10 cellular contexts compared by ENCODE assay signal in the genomic region with DNA sequence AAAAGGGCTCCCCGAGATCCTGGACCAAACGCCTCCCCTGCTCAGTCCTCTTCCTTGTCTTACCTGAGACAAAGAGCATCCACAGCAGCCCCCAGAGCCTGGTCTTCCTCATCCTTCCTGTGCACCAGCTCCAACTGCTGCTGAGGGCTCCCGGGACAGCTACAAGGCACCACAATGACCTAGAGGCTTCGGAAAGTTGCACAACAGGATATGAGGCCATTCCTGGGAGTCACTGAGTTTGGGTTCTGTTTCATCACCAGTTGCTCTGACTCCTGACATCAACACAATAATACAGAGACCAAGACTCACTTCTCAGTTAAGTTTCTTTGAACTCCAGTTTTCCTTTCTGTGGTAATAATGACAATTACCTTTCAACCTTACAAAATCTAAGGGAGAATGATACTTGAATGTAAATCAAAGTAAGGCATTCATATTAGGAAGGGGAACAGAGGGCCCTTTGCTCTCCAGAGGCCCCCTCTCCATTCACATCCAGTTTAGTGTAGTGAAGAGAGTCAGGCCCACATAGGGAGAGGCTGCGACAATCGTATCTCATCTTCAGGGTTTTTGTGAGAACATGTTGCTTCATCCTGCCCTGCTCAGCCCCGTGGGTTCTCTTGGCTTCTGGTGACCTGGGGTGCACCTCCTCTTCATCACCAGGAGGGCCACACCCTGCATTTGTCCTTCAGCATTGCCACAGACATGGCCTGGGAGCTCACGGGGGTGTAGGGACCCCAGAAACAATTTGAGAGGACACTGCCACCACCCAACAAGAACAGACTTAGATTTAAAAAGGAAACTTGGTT. TPM values are rescaled to one million over a fixed set of nuclear protein-coding genes. Genes with fewer than 3 reads are reported as not detected.
DNase-seq lines count a peak whose midpoint lies in the region; ATAC-seq and TF ChIP-seq lines count a peak whose summit lies in the region.
"Had no signal": no experiment of that assay in that cellular context is flagged by ENCODE, and none has a peak within 500 bp of the region (broad histone marks: within the 10 kb centered on the region; RNA-seq: fewer than 3 reads in every experiment).

TREM1 (minus strand) TSS at position 139 of the 803 bp plus-strand sequence; CDS start at position 112, 27 bp downstream.

- DNase-seq in CD14-positive monocyte (ENCODE audit: low spot score) (peak; percentile 96), M059J (ENCODE audit: low read depth) (peak; percentile 63), mucosa of descending colon (peak in 1 of 3 donors; percentile 23), NCI-H1436 treated with DMSO at 0.1 percent for 48 hours (lab: John Stamatoyannopoulos, UW) (no peak), T-helper 2 cell (no peak)
- no peak for DNase-seq in activated T-helper 2 cell treated with anti-CD3 and anti-CD28 coated beads, Interferon-gamma antibody, Interleukin-2, Interleukin-4, amounts not matched to agents 10 μg/mL and 5 μg/mL and 100 μg/mL, durations not matched to agents 14 hours and 24 hours and 36 hours (ENCODE audit: low spot score)
- DNase-seq: activated T-cell treated with anti-CD3 and anti-CD28 coated beads, Interleukin-2, amount 50 U/mL, for 1 hour; NCI-H82 had no signal

- peak within 1 kb of the TSS; percentile 100 for H3K27ac Mint-ChIP-seq in CD14-positive monocyte
- peak within 1 kb of the TSS; percentile 92 for H3K27ac Mint-ChIP-seq in dendritic cell treated with granulocyte-macrophage colony-stimulating factor and Interleukin-4, amounts not matched to agents 40 ng/mL and 50 ng/mL, for 4 days
- no peak within 1 kb of the TSS for H3K27ac Mint-ChIP-seq in activated T-helper 2 cell treated with anti-CD3 and anti-CD28 coated beads, Interferon-gamma antibody, Interleukin-2, Interleukin-4, amounts not matched to agents 10 μg/mL and 5 μg/mL and 100 μg/mL, durations not matched to agents 14 hours and 24 hours and 36 hours

- peak within 1 kb of the TSS; percentile 91 to 98 for H3K4me3 Mint-ChIP-seq in CD14-positive monocyte
- H3K4me3 Mint-ChIP-seq in dendritic cell treated with granulocyte-macrophage colony-stimulating factor and Interleukin-4, amounts not matched to agents 40 ng/mL and 50 ng/mL, for 4 days: no peak within 1 kb of the TSS
- H3K4me3 Mint-ChIP-seq in activated T-helper 2 cell treated with anti-CD3 and anti-CD28 coated beads, Interferon-gamma antibody, Interleukin-2, Interleukin-4, amounts not matched to agents 10 μg/mL and 5 μg/mL and 100 μg/mL, durations not matched to agents 14 hours and 24 hours and 36 hours (ENCODE audit: low read depth): no peak within 1 kb of the TSS

- H3K36me3 ChIP-seq in mucosa of descending colon (ENCODE audit: low read depth): no peaks in the 10 kb centered on the region

- H3K4me3 ChIP-seq in mucosa of descending colon: no peak within 1 kb of the TSS

- peaks cover 0 to 10% (median 2%) of the 10 kb centered on the region in 7 donors for H3K9me3 Mint-ChIP-seq in CD14-positive monocyte
- no peaks in the 10 kb centered on the region for H3K9me3 Mint-ChIP-seq in dendritic cell treated with granulocyte-macrophage colony-stimulating factor and Interleukin-4, amounts not matched to agents 40 ng/mL and 50 ng/mL, for 4 days
- H3K9me3 Mint-ChIP-seq in activated T-helper 2 cell treated with anti-CD3 and anti-CD28 coated beads, Interferon-gamma antibody, Interleukin-2, Interleukin-4, amounts not matched to agents 10 μg/mL and 5 μg/mL and 100 μg/mL, durations not matched to agents 14 hours and 24 hours and 36 hours: no peaks in the 10 kb centered on the region

- peaks cover 0 to 12% (median 0%) of the 10 kb centered on the region in 3 donors for H3K27me3 Mint-ChIP-seq in CD14-positive monocyte (ENCODE audit: low read depth in 3 of 3)
- H3K27me3 Mint-ChIP-seq in dendritic cell treated with granulocyte-macrophage colony-stimulating factor and Interleukin-4, amounts not matched to agents 40 ng/mL and 50 ng/mL, for 4 days: no peaks in the 10 kb centered on the region
- H3K27me3 Mint-ChIP-seq in activated T-helper 2 cell treated with anti-CD3 and anti-CD28 coated beads, Interferon-gamma antibody, Interleukin-2, Interleukin-4, amounts not matched to agents 10 μg/mL and 5 μg/mL and 100 μg/mL, durations not matched to agents 14 hours and 24 hours and 36 hours (ENCODE audit: low read depth): peaks cover 27% of the 10 kb centered on the region

- ATAC-seq in mucosa of descending colon (peak; percentile 55), HG03457 (IDR thresholded peaks at IDR 0.05; ENCODE audit: unreplicated experiment) (no peak)

- no peak for TF ChIP-seq CTCF in CD14-positive monocyte (IDR thresholded peaks at IDR 0.05)
- TF ChIP-seq CTCF in mucosa of descending colon (IDR thresholded peaks at IDR 0.05): no peak

- no peaks in the 10 kb centered on the region for H3K9me3 ChIP-seq in mucosa of descending colon

- intact Hi-C loops in CD14-positive monocyte (cut with micrococcal nuclease): loop anchor here (2.0 to 10.0 kb wide), 4 partner anchors 14 to 104 kb away; no protein-coding TSS in a partner anchor
- intact Hi-C loops in dendritic cell treated with granulocyte-macrophage colony-stimulating factor and Interleukin-4, amounts not matched to agents 40 ng/mL and 50 ng/mL, for 4 days (cut with micrococcal nuclease): loop anchor here (5.0 kb wide), 1 partner anchor 214 kb away; the partner anchor contains the start of genes NFYA and OARD1
- intact Hi-C loops in mucosa of descending colon (cut with DNase I, micrococcal nuclease): no loop called here
- intact Hi-C loops in activated T-helper 2 cell treated with anti-CD3 and anti-CD28 coated beads, Interferon-gamma antibody, Interleukin-2, Interleukin-4, amounts not matched to agents 10 μg/mL and 5 μg/mL and 100 μg/mL, durations not matched to agents 14 hours and 24 hours and 36 hours (cut with micrococcal nuclease): no loop called here

- peaks cover 48 to 49% of the 10 kb centered on the region in 2 donors for H3K36me3 Mint-ChIP-seq in CD14-positive monocyte
- H3K36me3 Mint-ChIP-seq in dendritic cell treated with granulocyte-macrophage colony-stimulating factor and Interleukin-4, amounts not matched to agents 40 ng/mL and 50 ng/mL, for 4 days (ENCODE audit: low read depth): no peaks in the 10 kb centered on the region
- H3K36me3 Mint-ChIP-seq in activated T-helper 2 cell treated with anti-CD3 and anti-CD28 coated beads, Interferon-gamma antibody, Interleukin-2, Interleukin-4, amounts not matched to agents 10 μg/mL and 5 μg/mL and 100 μg/mL, durations not matched to agents 14 hours and 24 hours and 36 hours (ENCODE audit: low read depth): no peaks in the 10 kb centered on the region

- H3K4me1 ChIP-seq in mucosa of descending colon (ENCODE audit: low read depth): no peaks in the 10 kb centered on the region

- H3K4me1 Mint-ChIP-seq in CD14-positive monocyte: peaks cover 85% of the 10 kb centered on the region
- H3K4me1 Mint-ChIP-seq in dendritic cell treated with granulocyte-macrophage colony-stimulating factor and Interleukin-4, amounts not matched to agents 40 ng/mL and 50 ng/mL, for 4 days (ENCODE audit: low read depth): peaks cover 69% of the 10 kb centered on the region
- no peaks in the 10 kb centered on the region for H3K4me1 Mint-ChIP-seq in activated T-helper 2 cell treated with anti-CD3 and anti-CD28 coated beads, Interferon-gamma antibody, Interleukin-2, Interleukin-4, amounts not matched to agents 10 μg/mL and 5 μg/mL and 100 μg/mL, durations not matched to agents 14 hours and 24 hours and 36 hours (ENCODE audit: low read depth)

RNA-seq across cellular contexts. Expression of gene TREM1, which starts in this region (rescaled TPM):
- polyA plus RNA-seq in CD14-positive monocyte: 100 to 1,000 TPM; 175 to 303 TPM
- not detected in 2 replicates for total RNA-seq in M059J (2014; rRNA removed; shearing (Covaris generic))
- 1 to 10 TPM in 2 of 3 donors, not detected in 1; 1.2 to 2.0 TPM for total RNA-seq in mucosa of descending colon
- total RNA-seq in activated T-helper 2 cell treated with anti-CD3 and anti-CD28 coated beads, Interferon-gamma antibody, Interleukin-2, Interleukin-4, amounts not matched to agents 10 μg/mL and 5 μg/mL and 100 μg/mL, durations not matched to agents 14 hours and 24 hours and 36 hours: not detected in 2 replicates

Comparison
In these comparisons a context has a peak if more than half of its experiments do, and no peak if none do; other contexts are left out.
1. Peak in DNase-seq in M059J; RNA of the gene not detected or under 1 TPM.
2. H3K4me3 Mint-ChIP-seq: peak in CD14-positive monocyte (2 of 2); none in dendritic cell treated with granulocyte-macrophage colony-stimulating factor and Interleukin-4, amounts not matched to agents 40 ng/mL and 50 ng/mL, for 4 days (single experiment) and activated T-helper 2 cell treated with anti-CD3 and anti-CD28 coated beads, Interferon-gamma antibody, Interleukin-2, Interleukin-4, amounts not matched to agents 10 μg/mL and 5 μg/mL and 100 μg/mL, durations not matched to agents 14 hours and 24 hours and 36 hours (single experiment).
3. intact Hi-C loops: an anchor here in CD14-positive monocyte (2.0 to 10.0 kb wide) and dendritic cell treated with granulocyte-macrophage colony-stimulating factor and Interleukin-4, amounts not matched to agents 40 ng/mL and 50 ng/mL, for 4 days (5.0 kb wide); none called in mucosa of descending colon and activated T-helper 2 cell treated with anti-CD3 and anti-CD28 coated beads, Interferon-gamma antibody, Interleukin-2, Interleukin-4, amounts not matched to agents 10 μg/mL and 5 μg/mL and 100 μg/mL, durations not matched to agents 14 hours and 24 hours and 36 hours.